40 cellular contexts compared by ENCODE assay signal in the genomic region with DNA sequence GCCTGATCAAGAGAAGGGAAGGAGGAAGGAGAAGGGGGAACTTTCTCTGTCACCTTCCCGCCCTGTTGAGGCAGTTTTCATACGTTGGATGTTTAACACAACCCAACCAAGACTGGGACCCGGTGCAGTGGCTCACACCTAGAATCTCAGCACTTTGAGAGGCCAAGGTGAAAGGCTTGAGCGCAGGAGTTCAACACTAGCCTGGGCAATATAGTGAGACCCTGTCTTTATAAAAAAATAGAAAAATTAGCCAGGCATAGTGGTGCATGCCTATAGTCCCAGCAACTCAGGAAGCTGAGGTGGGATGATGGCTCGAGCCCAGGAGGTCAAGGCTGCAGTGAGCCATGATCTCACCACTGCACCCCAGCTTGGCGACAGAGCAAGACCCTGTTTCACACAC. TPM values are rescaled to one million over a fixed set of nuclear protein-coding genes. Genes with fewer than 3 reads are reported as not detected.
"Had no signal": no experiment of that assay in that cellular context is flagged by ENCODE, and none has a peak within 500 bp of the region (broad histone marks: within the 10 kb centered on the region; RNA-seq: fewer than 3 reads in every experiment).

No MANE protein-coding gene starts in this region.

- H3K4me3 ChIP-seq: adrenal gland, ascending aorta, body of pancreas, breast epithelium, cardiac muscle cell had no signal

- H3K27me3 ChIP-seq: adrenal gland, ascending aorta, body of pancreas, brain microvascular endothelial cell, breast epithelium, cardiac muscle cell had no signal

- DNase-seq: activated effector memory CD4-positive, alpha-beta T cell treated with anti-CD3 and anti-CD28 coated beads, Interleukin-2, amount 50 U/mL, for 16 hours; activated effector memory CD4-positive, alpha-beta T cell treated with Interleukin-2 at 50 U/mL for 16 hours; activated gamma-delta T cell; activated gamma-delta T cell treated with Interleukin-2 at 50 U/mL for 16 hours; activated naive CD4-positive, alpha-beta T cell; activated naive CD4-positive, alpha-beta T cell treated with anti-CD3 and anti-CD28 coated beads for 36 hours; activated naive CD4-positive, alpha-beta T cell treated with anti-CD3 and anti-CD28 coated beads, Interleukin-2, amount 10 ng/mL, durations not matched to agents 7 days and 5 days; activated naive CD4-positive, alpha-beta T cell treated with anti-CD3 and anti-CD28 coated beads, Interleukin-2, amount 50 U/mL, for 16 hours; activated naive CD4-positive, alpha-beta T cell treated with Interleukin-2 at 50 U/mL for 16 hours; activated naive CD8-positive, alpha-beta T cell treated with anti-CD3 and anti-CD28 coated beads for 36 hours; activated naive CD8-positive, alpha-beta T cell treated with anti-CD3 and anti-CD28 coated beads, Interleukin-2, amount 10 ng/mL, durations not matched to agents 7 days and 5 days; activated naive CD8-positive, alpha-beta T cell treated with anti-CD3 and anti-CD28 coated beads, Interleukin-2, amount 50 U/mL, for 24 hours; activated T-cell treated with anti-CD3 and anti-CD28 coated beads, Interleukin-2, amount 50 U/mL, for 1 hour; activated T-cell treated with anti-CD3 and anti-CD28 coated beads, Interleukin-2, amount 50 U/mL, for 24 hours; activated T-cell treated with anti-CD3 and anti-CD28 coated beads, Interleukin-2, amount 50 U/mL, for 4 hours; activated T-cell treated with anti-CD3 and anti-CD28 coated beads, Interleukin-2, amount 50 U/mL, for 48 hours; activated T-cell treated with anti-CD3 and anti-CD28 coated beads, Interleukin-2, amount 50 U/mL, for 72 hours; adrenal gland; amniotic stem cell; aorta; body of pancreas; brain microvascular endothelial cell; caudate nucleus; central memory CD4-positive, alpha-beta T cell; cerebellar nuclear complex had no signal

- H3K36me3 ChIP-seq: adrenal gland, ascending aorta, brain microvascular endothelial cell, breast epithelium, cardiac muscle cell had no signal

- H3K4me3 Mint-ChIP-seq: activated naive CD4-positive, alpha-beta T cell treated with anti-CD3 and anti-CD28 coated beads for 36 hours; activated naive CD4-positive, alpha-beta T cell treated with anti-CD3 and anti-CD28 coated beads, Interleukin-2, amount 10 ng/mL, durations not matched to agents 7 days and 5 days; activated naive CD4-positive, alpha-beta T cell treated with anti-CD3 and anti-CD28 coated beads, Interleukin-2, amount 50 U/mL, for 24 hours; activated naive CD8-positive, alpha-beta T cell; activated naive CD8-positive, alpha-beta T cell treated with anti-CD3 and anti-CD28 coated beads for 36 hours; activated naive CD8-positive, alpha-beta T cell treated with anti-CD3 and anti-CD28 coated beads, Interleukin-2, amount 10 ng/mL, durations not matched to agents 7 days and 5 days; activated naive CD8-positive, alpha-beta T cell treated with anti-CD3 and anti-CD28 coated beads, Interleukin-2, amount 50 U/mL, for 24 hours; activated T-cell treated with anti-CD3 and anti-CD28 coated beads, Interleukin-2, amount 50 U/mL, for 24 hours; activated T-cell treated with anti-CD3 and anti-CD28 coated beads, Interleukin-2, amount 50 U/mL, for 4 hours; activated T-cell treated with anti-CD3 and anti-CD28 coated beads, Interleukin-2, amount 50 U/mL, for 72 hours; activated T-helper 1 cell treated with anti-CD3 and anti-CD28 coated beads, Interleukin-12 subunit alpha, Interleukin-12 subunit beta, Interleukin-2, Interleukin-4 antibody, amounts not matched to agents 30 ng/mL and 10 ng/mL and 1 ng/mL, durations not matched to agents 14 hours and 24 hours and 36 hours; activated T-helper 17 cell treated with anti-CD3 and anti-CD28 coated beads, Interleukin-2, amount 50 U/mL, for 72 hours; central memory CD8-positive, alpha-beta T cell had no signal

- ATAC-seq: activated naive CD4-positive, alpha-beta T cell treated with anti-CD3 and anti-CD28 coated beads, Interleukin-2, amount 50 U/mL, for 72 hours; activated naive CD8-positive, alpha-beta T cell treated with anti-CD3 and anti-CD28 coated beads, Interleukin-2, amount 50 U/mL, for 24 hours; activated T-cell treated with anti-CD3 and anti-CD28 coated beads, Interleukin-2, amount 50 U/mL, for 4 hours; activated T-cell treated with anti-CD3 and anti-CD28 coated beads, Interleukin-2, amount 50 U/mL, for 72 hours; activated T-helper 17 cell treated with anti-CD3 and anti-CD28 coated beads, Interleukin-2, amount 50 U/mL, for 72 hours; body of pancreas had no signal

- H3K27ac ChIP-seq: adrenal gland, ascending aorta, body of pancreas, brain microvascular endothelial cell, breast epithelium, cardiac muscle cell had no signal

- FAIRE-seq: astrocyte, bronchial epithelial cell had no signal

- H3K27ac Mint-ChIP-seq: activated naive CD4-positive, alpha-beta T cell treated with anti-CD3 and anti-CD28 coated beads for 36 hours; activated naive CD4-positive, alpha-beta T cell treated with anti-CD3 and anti-CD28 coated beads, Interleukin-2, amount 10 ng/mL, durations not matched to agents 7 days and 5 days; activated naive CD4-positive, alpha-beta T cell treated with anti-CD3 and anti-CD28 coated beads, Interleukin-2, amount 50 U/mL, for 24 hours; activated naive CD4-positive, alpha-beta T cell treated with anti-CD3 and anti-CD28 coated beads, Interleukin-2, amount 50 U/mL, for 72 hours; activated naive CD8-positive, alpha-beta T cell; activated naive CD8-positive, alpha-beta T cell treated with anti-CD3 and anti-CD28 coated beads for 36 hours; activated naive CD8-positive, alpha-beta T cell treated with anti-CD3 and anti-CD28 coated beads, Interleukin-2, amount 10 ng/mL, durations not matched to agents 7 days and 5 days; activated naive CD8-positive, alpha-beta T cell treated with anti-CD3 and anti-CD28 coated beads, Interleukin-2, amount 50 U/mL, for 24 hours; activated T-cell treated with anti-CD3 and anti-CD28 coated beads, Interleukin-2, amount 50 U/mL, for 24 hours; activated T-cell treated with anti-CD3 and anti-CD28 coated beads, Interleukin-2, amount 50 U/mL, for 72 hours; activated T-helper 1 cell treated with anti-CD3 and anti-CD28 coated beads, Interleukin-12 subunit alpha, Interleukin-12 subunit beta, Interleukin-2, Interleukin-4 antibody, amounts not matched to agents 30 ng/mL and 10 ng/mL and 1 ng/mL, durations not matched to agents 14 hours and 24 hours and 36 hours; activated T-helper 17 cell treated with anti-CD3 and anti-CD28 coated beads, Interleukin-2, amount 50 U/mL, for 72 hours; activated T-helper 2 cell treated with anti-CD3 and anti-CD28 coated beads, Interferon-gamma antibody, Interleukin-2, Interleukin-4, amounts not matched to agents 10 μg/mL and 5 μg/mL and 100 μg/mL, durations not matched to agents 14 hours and 24 hours and 36 hours had no signal

- H3K4me1 ChIP-seq: adrenal gland, ascending aorta, body of pancreas, breast epithelium had no signal

- H3K36me3 Mint-ChIP-seq: activated naive CD4-positive, alpha-beta T cell treated with anti-CD3 and anti-CD28 coated beads, Interleukin-2, amount 10 ng/mL, durations not matched to agents 7 days and 5 days; activated naive CD8-positive, alpha-beta T cell treated with anti-CD3 and anti-CD28 coated beads, Interleukin-2, amount 10 ng/mL, durations not matched to agents 7 days and 5 days; brain had no signal

- H3K9me3 ChIP-seq: adrenal gland, ascending aorta, body of pancreas had no signal

- H3K27me3 Mint-ChIP-seq: activated naive CD4-positive, alpha-beta T cell treated with anti-CD3 and anti-CD28 coated beads, Interleukin-2, amount 10 ng/mL, durations not matched to agents 7 days and 5 days; activated naive CD4-positive, alpha-beta T cell treated with anti-CD3 and anti-CD28 coated beads, Interleukin-2, amount 50 U/mL, for 24 hours; activated naive CD8-positive, alpha-beta T cell; activated naive CD8-positive, alpha-beta T cell treated with anti-CD3 and anti-CD28 coated beads for 36 hours; activated naive CD8-positive, alpha-beta T cell treated with anti-CD3 and anti-CD28 coated beads, Interleukin-2, amount 10 ng/mL, durations not matched to agents 7 days and 5 days; activated naive CD8-positive, alpha-beta T cell treated with anti-CD3 and anti-CD28 coated beads, Interleukin-2, amount 50 U/mL, for 24 hours; activated T-cell treated with anti-CD3 and anti-CD28 coated beads, Interleukin-2, amount 50 U/mL, for 24 hours; activated T-helper 17 cell treated with anti-CD3 and anti-CD28 coated beads, Interleukin-2, amount 50 U/mL, for 72 hours; central memory CD8-positive, alpha-beta T cell had no signal

- H3K4me1 Mint-ChIP-seq: activated naive CD4-positive, alpha-beta T cell treated with anti-CD3 and anti-CD28 coated beads, Interleukin-2, amount 10 ng/mL, durations not matched to agents 7 days and 5 days; activated naive CD4-positive, alpha-beta T cell treated with anti-CD3 and anti-CD28 coated beads, Interleukin-2, amount 50 U/mL, for 24 hours; activated naive CD8-positive, alpha-beta T cell treated with anti-CD3 and anti-CD28 coated beads for 36 hours; activated naive CD8-positive, alpha-beta T cell treated with anti-CD3 and anti-CD28 coated beads, Interleukin-2, amount 10 ng/mL, durations not matched to agents 7 days and 5 days; activated naive CD8-positive, alpha-beta T cell treated with anti-CD3 and anti-CD28 coated beads, Interleukin-2, amount 50 U/mL, for 24 hours; activated T-helper 17 cell treated with anti-CD3 and anti-CD28 coated beads, Interleukin-2, amount 50 U/mL, for 72 hours; central memory CD8-positive, alpha-beta T cell had no signal

RNA-seq across cellular contexts. Expression of gene PEG3, which starts 59.4 kb away (rescaled TPM):
- total RNA-seq: activated naive CD4-positive, alpha-beta T cell treated with anti-CD3 and anti-CD28 coated beads for 36 hours; activated naive CD4-positive, alpha-beta T cell treated with anti-CD3 and anti-CD28 coated beads, Interleukin-2, amount 50 U/mL, for 72 hours; activated T-helper 1 cell treated with anti-CD3 and anti-CD28 coated beads, Interleukin-12 subunit alpha, Interleukin-12 subunit beta, Interleukin-2, Interleukin-4 antibody, amounts not matched to agents 30 ng/mL and 10 ng/mL and 1 ng/mL, durations not matched to agents 14 hours and 24 hours and 36 hours; activated T-helper 2 cell treated with anti-CD3 and anti-CD28 coated beads, Interferon-gamma antibody, Interleukin-2, Interleukin-4, amounts not matched to agents 10 μg/mL and 5 μg/mL and 100 μg/mL, durations not matched to agents 14 hours and 24 hours and 36 hours; astrocyte; cardiac muscle cell; chondrocyte had no signal
- polyA plus RNA-seq: cardiac muscle cell had no signal

RNA-seq across cellular contexts. Expression of gene ZIM2, which starts 59.4 kb away (rescaled TPM):
- total RNA-seq: activated naive CD4-positive, alpha-beta T cell treated with anti-CD3 and anti-CD28 coated beads for 36 hours; activated naive CD4-positive, alpha-beta T cell treated with anti-CD3 and anti-CD28 coated beads, Interleukin-2, amount 50 U/mL, for 72 hours; activated naive CD8-positive, alpha-beta T cell treated with anti-CD3 and anti-CD28 coated beads for 36 hours; activated naive CD8-positive, alpha-beta T cell treated with anti-CD3 and anti-CD28 coated beads, Interleukin-2, amount 10 ng/mL, durations not matched to agents 7 days and 5 days; activated T-cell treated with anti-CD3 and anti-CD28 coated beads, Interleukin-2, amount 50 U/mL, for 4 hours; activated T-cell treated with anti-CD3 and anti-CD28 coated beads, Interleukin-2, amount 50 U/mL, for 72 hours; activated T-helper 1 cell treated with anti-CD3 and anti-CD28 coated beads, Interleukin-12 subunit alpha, Interleukin-12 subunit beta, Interleukin-2, Interleukin-4 antibody, amounts not matched to agents 30 ng/mL and 10 ng/mL and 1 ng/mL, durations not matched to agents 14 hours and 24 hours and 36 hours; activated T-helper 17 cell treated with anti-CD3 and anti-CD28 coated beads, Interleukin-2, amount 50 U/mL, for 72 hours; activated T-helper 2 cell treated with anti-CD3 and anti-CD28 coated beads, Interferon-gamma antibody, Interleukin-2, Interleukin-4, amounts not matched to agents 10 μg/mL and 5 μg/mL and 100 μg/mL, durations not matched to agents 14 hours and 24 hours and 36 hours; ascending aorta; astrocyte; bronchial epithelial cell; cardiac muscle cell; cardiac septum; chondrocyte had no signal
- polyA plus RNA-seq: aorta, cardiac muscle cell had no signal
